Comparison of ENCODE assay signal across 1 cellular context in genomic region chr1:16904560-16905111, GRCh38.
A peak's percentile ranks its signal among the peaks of the same experiment; 100 is the strongest.
TF ChIP-seq lines count a peak whose summit lies in the region.

No MANE protein-coding gene starts in this region.

TF ChIP-seq in K562, 482 proteins besides CTCF, POLR2A, EP300 and RAD21 (continued from another document and continues in another):
- TF ChIP-seq, protein P1, sequence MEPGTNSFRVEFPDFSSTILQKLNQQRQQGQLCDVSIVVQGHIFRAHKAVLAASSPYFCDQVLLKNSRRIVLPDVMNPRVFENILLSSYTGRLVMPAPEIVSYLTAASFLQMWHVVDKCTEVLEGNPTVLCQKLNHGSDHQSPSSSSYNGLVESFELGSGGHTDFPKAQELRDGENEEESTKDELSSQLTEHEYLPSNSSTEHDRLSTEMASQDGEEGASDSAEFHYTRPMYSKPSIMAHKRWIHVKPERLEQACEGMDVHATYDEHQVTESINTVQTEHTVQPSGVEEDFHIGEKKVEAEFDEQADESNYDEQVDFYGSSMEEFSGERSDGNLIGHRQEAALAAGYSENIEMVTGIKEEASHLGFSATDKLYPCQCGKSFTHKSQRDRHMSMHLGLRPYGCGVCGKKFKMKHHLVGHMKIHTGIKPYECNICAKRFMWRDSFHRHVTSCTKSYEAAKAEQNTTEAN (CRISPR knock-in tag; IDR thresholded peaks at IDR 0.05): no peak
- no peak for TF ChIP-seq ESRRB (CRISPR knock-in tag; IDR thresholded peaks at IDR 0.05; ENCODE audit: borderline replicate concordance)
- TF ChIP-seq MXI1 (IDR thresholded peaks at IDR 0.05; ENCODE audit: low read depth, low read length): no peak
- TF ChIP-seq ZNF583 (CRISPR knock-in tag; IDR thresholded peaks at IDR 0.05): peak; percentile 51; the same call in 1 of the 2 replicates
- no peak for TF ChIP-seq MEF2D (tag; conservative IDR thresholded peaks at IDR 0.05; ENCODE audit: low read depth)
- no peak; the same call in 1 of the 2 replicates for TF ChIP-seq ZNF609 (CRISPR knock-in tag; IDR thresholded peaks at IDR 0.05; ENCODE audit: borderline replicate concordance)
- TF ChIP-seq ARHGAP35 (IDR thresholded peaks at IDR 0.05; ENCODE audit: partially characterized antibody): no peak
- TF ChIP-seq PTRF (tag; IDR thresholded peaks at IDR 0.05): no peak
- no peak for TF ChIP-seq CBX5 (IDR thresholded peaks at IDR 0.05; ENCODE audit: borderline replicate concordance, low read depth)
- TF ChIP-seq SNRNP70 (optimal IDR thresholded peaks at IDR 0.05; ENCODE audit: low read depth, low read length): no peak
- no peak for TF ChIP-seq MXD1 (CRISPR knock-in tag; IDR thresholded peaks at IDR 0.05; ENCODE audit: borderline replicate concordance, poor library complexity, severe bottlenecking)
- TF ChIP-seq NCOR1 (IDR thresholded peaks at IDR 0.05): no peak
- TF ChIP-seq CSDE1 (IDR thresholded peaks at IDR 0.05): no peak
- no peak for TF ChIP-seq ZNF398 (CRISPR knock-in tag; IDR thresholded peaks at IDR 0.05)
- no peak for TF ChIP-seq CUX1 (CRISPR knock-in tag; IDR thresholded peaks at IDR 0.05)
- no peak for TF ChIP-seq ZNF699 (CRISPR knock-in tag; IDR thresholded peaks at IDR 0.05; ENCODE audit: insufficient replicate concordance)
- TF ChIP-seq ILF3 (IDR thresholded peaks at IDR 0.05; ENCODE audit: borderline replicate concordance): no peak
- TF ChIP-seq, protein P2, sequence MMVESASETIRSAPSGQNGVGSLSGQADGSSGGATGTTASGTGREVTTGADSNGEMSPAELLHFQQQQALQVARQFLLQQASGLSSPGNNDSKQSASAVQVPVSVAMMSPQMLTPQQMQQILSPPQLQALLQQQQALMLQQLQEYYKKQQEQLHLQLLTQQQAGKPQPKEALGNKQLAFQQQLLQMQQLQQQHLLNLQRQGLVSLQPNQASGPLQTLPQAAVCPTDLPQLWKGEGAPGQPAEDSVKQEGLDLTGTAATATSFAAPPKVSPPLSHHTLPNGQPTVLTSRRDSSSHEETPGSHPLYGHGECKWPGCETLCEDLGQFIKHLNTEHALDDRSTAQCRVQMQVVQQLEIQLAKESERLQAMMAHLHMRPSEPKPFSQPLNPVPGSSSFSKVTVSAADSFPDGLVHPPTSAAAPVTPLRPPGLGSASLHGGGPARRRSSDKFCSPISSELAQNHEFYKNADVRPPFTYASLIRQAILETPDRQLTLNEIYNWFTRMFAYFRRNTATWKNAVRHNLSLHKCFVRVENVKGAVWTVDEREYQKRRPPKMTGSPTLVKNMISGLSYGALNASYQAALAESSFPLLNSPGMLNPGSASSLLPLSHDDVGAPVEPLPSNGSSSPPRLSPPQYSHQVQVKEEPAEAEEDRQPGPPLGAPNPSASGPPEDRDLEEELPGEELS (CRISPR knock-in tag; IDR thresholded peaks at IDR 0.05; ENCODE audit: borderline replicate concordance): no peak
- no peak for TF ChIP-seq TAF9B (IDR thresholded peaks at IDR 0.05; ENCODE audit: partially characterized antibody)
- TF ChIP-seq ZNF316 (IDR thresholded peaks at IDR 0.05): no peak
- no peak for TF ChIP-seq POLR2AphosphoS2 (IDR thresholded peaks at IDR 0.05; ENCODE audit: low read length)
- TF ChIP-seq RNF219 (CRISPR knock-in tag; IDR thresholded peaks at IDR 0.05): no peak
- TF ChIP-seq IRF9 (tag; IDR thresholded peaks at IDR 0.05): no peak
- no peak for TF ChIP-seq SMARCA5 (IDR thresholded peaks at IDR 0.05)
- no peak; the same call in 1 of the 2 replicates for TF ChIP-seq GATA2 (CRISPR knock-in tag; IDR thresholded peaks at IDR 0.05)
- no peak for TF ChIP-seq PCBP1 (IDR thresholded peaks at IDR 0.05; ENCODE audit: low read depth, low read length, poor library complexity, severe bottlenecking)
- no peak for TF ChIP-seq ZNF445 (CRISPR knock-in tag; IDR thresholded peaks at IDR 0.05; ENCODE audit: low read depth)
- TF ChIP-seq NR1H2 (CRISPR knock-in tag; IDR thresholded peaks at IDR 0.05): no peak
- TF ChIP-seq ZNF75A (CRISPR knock-in tag; IDR thresholded peaks at IDR 0.05): no peak
